ENCODE assay signal across 33 cellular contexts in the genomic region with DNA sequence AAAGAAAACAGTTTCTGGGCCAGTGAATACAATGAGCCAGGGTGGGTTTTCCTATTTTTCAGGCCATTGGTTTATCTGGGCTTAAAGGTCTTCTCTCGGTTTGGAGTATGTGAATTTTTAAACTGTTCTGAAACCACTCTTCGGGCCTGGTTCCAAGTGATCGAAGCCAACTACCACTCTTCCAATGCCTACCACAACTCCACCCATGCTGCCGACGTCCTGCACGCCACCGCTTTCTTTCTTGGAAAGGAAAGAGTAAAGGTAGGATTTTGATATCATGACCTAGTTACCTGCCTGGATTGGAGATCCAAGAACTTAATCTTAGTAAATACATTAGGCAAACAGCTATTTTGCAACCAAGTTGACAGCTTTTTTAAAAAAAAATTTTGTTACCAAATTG.
DNase-seq lines count a peak whose midpoint lies in the region; ATAC-seq, FAIRE-seq and TF ChIP-seq lines count a peak whose summit lies in the region.
"Had no signal": no experiment of that assay in that cellular context is flagged by ENCODE, and none has a peak within 500 bp of the region (broad histone marks: within the 10 kb centered on the region; RNA-seq: fewer than 3 reads in every experiment).

No MANE protein-coding gene starts in this region.

- DNase-seq in HepG2 (ENCODE audit: low spot score): no peak
- DNase-seq in left lobe of liver (ENCODE audit: low spot score): peak; percentile 79
- peak; percentile 37 to 78 (median 64) for DNase-seq in right lobe of liver
- DNase-seq in effector CD4-positive, alpha-beta T cell: no peak
- no peak for DNase-seq in NOMO-1 treated with DMSO at 0.1 percent for 48 hours (lab: John Stamatoyannopoulos, UW; ENCODE audit: unreplicated experiment)
- DNase-seq: 8988T; ACHN; AML-193; BE2C; C1 segment of cervical spinal cord; Caco-2; Calu3; CD4-positive, alpha-beta memory T cell; CD4-positive, alpha-beta T cell; CD4-positive, CD25-positive, alpha-beta regulatory T cell; CD8-positive, alpha-beta memory T cell; CD8-positive, alpha-beta T cell; COR-L47; DMS 273 treated with DMSO at 0.1 percent for 48 hours; DMS153; DMS53; DMS79; DMS79 treated with DMSO at 0.1 percent for 48 hours; DND-41; EL had no signal

- no peak overlapping the region for H3K4me3 ChIP-seq in liver (ENCODE audit: low read depth in 1 of 3, low read length in 3 of 3)
- H3K4me3 ChIP-seq in HepG2 (replicated peaks in 1 of 3; ENCODE audit: insufficient read depth in 1 of 3, low read depth in 2 of 3, low read length in 3 of 3): no peak overlapping the region
- H3K4me3 ChIP-seq in right lobe of liver: no peak overlapping the region
- H3K4me3 ChIP-seq: A549; BLaER1; BLaER1 treated with 17β-estradiol and CSF1 and Interleukin-3, amounts not matched to agents 10 nM and 100 nM had no signal

- no peaks in the 10 kb centered on the region for H4K20me1 ChIP-seq in HepG2 (ENCODE audit: insufficient read depth, low read length)
- H4K20me1 ChIP-seq: BLaER1; BLaER1 treated with 17β-estradiol and CSF1 and Interleukin-3, amounts not matched to agents 10 nM and 100 nM had no signal

- no peak for TF ChIP-seq CTCF in liver (IDR thresholded peaks at IDR 0.05; ENCODE audit: low read depth, low read length, missing input control)
- no peak for TF ChIP-seq CTCF in HepG2 (CRISPR knock-in tag; IDR thresholded peaks at IDR 0.05)
- no peak for TF ChIP-seq CTCF in right lobe of liver (IDR thresholded peaks at IDR 0.05)

- H3K27ac ChIP-seq in liver (ENCODE audit: low read depth in 1 of 2, low read length in 2 of 2): peak overlapping the region in 1 of 2 donors; percentile 56
- no peak overlapping the region for H3K27ac ChIP-seq in HepG2 (ENCODE audit: extremely low read length, insufficient read depth, low read length)
- no peak overlapping the region for H3K27ac ChIP-seq in right lobe of liver
- H3K27ac ChIP-seq: 22Rv1; A549; BLaER1; BLaER1 treated with 17β-estradiol and CSF1 and Interleukin-3, amounts not matched to agents 10 nM and 100 nM; C4-2B had no signal

- in situ Hi-C loops in HepG2 (cut with HindIII; ENCODE audit: extremely low pct_ligation_motif_present, low pct_unique_long_range_greater_than_20kb): no loop called here

- TF ChIP-seq EP300 in HepG2 (IDR thresholded peaks at IDR 0.05; ENCODE audit: low read depth in 2 of 2, low read length in 2 of 2) (no peak), HepG2 (CRISPR knock-in tag; IDR thresholded peaks at IDR 0.05; ENCODE audit: borderline replicate concordance) (no peak)

- H3K4me2 ChIP-seq in HepG2 (ENCODE audit: low read depth, low read length): no peak overlapping the region
- H3K4me2 ChIP-seq: A549; BLaER1; BLaER1 treated with 17β-estradiol and CSF1 and Interleukin-3, amounts not matched to agents 10 nM and 100 nM had no signal

- no TSS peak for BruUV-seq in HepG2 (replicated peaks; lab: Mats Ljungman, UMichigan)

- H3K36me3 ChIP-seq in liver (ENCODE audit: control insufficient read depth in 4 of 4, insufficient read depth in 3 of 4, low read depth in 1 of 4, low read length in 3 of 4): no peaks in the 10 kb centered on the region
- no peaks in the 10 kb centered on the region for H3K36me3 ChIP-seq in HepG2 (replicated peaks in 1 of 2; ENCODE audit: control insufficient read depth in 1 of 2, insufficient read depth in 2 of 2, low read length in 2 of 2)
- H3K36me3 ChIP-seq in right lobe of liver: no peaks in the 10 kb centered on the region
- H3K36me3 ChIP-seq: BE2C; BLaER1; BLaER1 treated with 17β-estradiol and CSF1 and Interleukin-3, amounts not matched to agents 10 nM and 100 nM had no signal

- TF ChIP-seq RAD21 in liver (IDR thresholded peaks at IDR 0.05) (no peak), HepG2 (CRISPR knock-in tag; IDR thresholded peaks at IDR 0.05) (no peak)

- H3K9ac ChIP-seq in liver (ENCODE audit: low read depth in 1 of 2, low read length in 2 of 2): no peak overlapping the region
- H3K9ac ChIP-seq in HepG2 (ENCODE audit: insufficient read depth, low read depth, low read length): no peak overlapping the region
- H3K9ac ChIP-seq: BLaER1; BLaER1 treated with 17β-estradiol and CSF1 and Interleukin-3, amounts not matched to agents 10 nM and 100 nM had no signal

- CTCF ChIA-PET in HepG2 (lab: Yijun Ruan, JAX; ENCODE audit: low intra/inter-chr PET ratio, low total read pairs): no interaction called here

- no peaks in the 10 kb centered on the region for H3K27me3 ChIP-seq in liver (ENCODE audit: control insufficient read depth in 4 of 4, insufficient read depth in 4 of 4, low read length in 3 of 4)
- peaks cover 0 to 2% of the 10 kb centered on the region in 2 experiments; a peak in 1 of 5 replicates for H3K27me3 ChIP-seq in HepG2 (ENCODE audit: control insufficient read depth in 1 of 2, insufficient read depth in 2 of 2, low read length in 2 of 2)
- no peaks in the 10 kb centered on the region for H3K27me3 ChIP-seq in right lobe of liver
- H3K27me3 ChIP-seq: BE2C; BLaER1; BLaER1 treated with 17β-estradiol and CSF1 and Interleukin-3, amounts not matched to agents 10 nM and 100 nM had no signal

- ATAC-seq in HepG2 (no peak), left lobe of liver (peak; percentile 89), right lobe of liver (peak; percentile 68 to 84 (median 78))
- ATAC-seq: A549; CD8-positive, alpha-beta T cell had no signal

- POLR2A ChIA-PET in HepG2 (lab: Yijun Ruan, JAX): no interaction called here

- no peak for FAIRE-seq in HepG2 (lab: Jason Lieb, UNC)
- FAIRE-seq: A204.1, A549, D721Med had no signal

- H3K9me3 ChIP-seq in liver (ENCODE audit: control insufficient read depth in 4 of 4, low read length in 3 of 4): no peaks in the 10 kb centered on the region
- H3K9me3 ChIP-seq in HepG2 (ENCODE audit: low read length): no peaks in the 10 kb centered on the region
- no peaks in the 10 kb centered on the region for H3K9me3 ChIP-seq in right lobe of liver
- H3K9me3 ChIP-seq: A549; BE2C; BLaER1; BLaER1 treated with 17β-estradiol and CSF1 and Interleukin-3, amounts not matched to agents 10 nM and 100 nM; Caco-2 had no signal

- no peak for TF ChIP-seq POLR2A in HepG2 (IDR thresholded peaks at IDR 0.05; ENCODE audit: insufficient read depth in 1 of 2, low read depth in 2 of 2, low read length in 2 of 2)
- no peak for TF ChIP-seq POLR2A in right lobe of liver (IDR thresholded peaks at IDR 0.05)

- H3K79me2 ChIP-seq in HepG2 (ENCODE audit: insufficient read depth, low read length): no peaks in the 10 kb centered on the region

- WGBS in liver: 43% methylated on average over 7 of the region's 7 CpGs
- WGBS in HepG2 (ENCODE audit: low lambda C conversion rate): 47% methylated on average over 7 of the region's 7 CpGs
- 32% methylated on average over 7 of the region's 7 CpGs for WGBS in right lobe of liver (ENCODE audit: insufficient coverage, low coverage, low lambda C conversion rate, missing lambda C conversion rate)

- no peak overlapping the region for H2AFZ ChIP-seq in HepG2 (ENCODE audit: low read length)

- H3K4me1 ChIP-seq in liver (ENCODE audit: control insufficient read depth in 4 of 4, insufficient read depth in 4 of 4, low read length in 3 of 4): peaks cover 3 to 10% (median 3%) of the 10 kb centered on the region in 4 donors
- peaks cover 5% of the 10 kb centered on the region; the same call in 1 of the 2 replicates for H3K4me1 ChIP-seq in HepG2 (ENCODE audit: insufficient read depth, low read length)
- peaks cover 0 to 12% (median 0%) of the 10 kb centered on the region in 4 donors for H3K4me1 ChIP-seq in right lobe of liver
- H3K4me1 ChIP-seq: A549; BE2C; BLaER1; BLaER1 treated with 17β-estradiol and CSF1 and Interleukin-3, amounts not matched to agents 10 nM and 100 nM; Caco-2 had no signal

- intact Hi-C loops in HepG2 (cut with micrococcal nuclease; ENCODE audit: unreplicated experiment): no loop called here
- intact Hi-C loops in right lobe of liver (cut with DNase I): no loop called here

TF ChIP-seq in liver, 16 proteins besides CTCF, POLR2A, EP300 and RAD21:
- TF ChIP-seq FOXA2 (IDR thresholded peaks at IDR 0.05): peak; percentile 21
- peak in 1 of 2 donors; percentile 48 for TF ChIP-seq HNF4A (conservative IDR thresholded peaks at IDR 0.05)
- TF ChIP-seq GABPA (IDR thresholded peaks at IDR 0.05 in 1 of 2, conservative IDR thresholded peaks at IDR 0.05 in 1 of 2): peak in 1 of 2 donors; percentile 11
- peak in 1 of 2 donors; percentile 48 for TF ChIP-seq RXRA (IDR thresholded peaks at IDR 0.05)
- no peak for TF ChIP-seq NR2F2 (IDR thresholded peaks at IDR 0.05)
- no peak for TF ChIP-seq YY1 (IDR thresholded peaks at IDR 0.05)
- TF ChIP-seq, protein P1, sequence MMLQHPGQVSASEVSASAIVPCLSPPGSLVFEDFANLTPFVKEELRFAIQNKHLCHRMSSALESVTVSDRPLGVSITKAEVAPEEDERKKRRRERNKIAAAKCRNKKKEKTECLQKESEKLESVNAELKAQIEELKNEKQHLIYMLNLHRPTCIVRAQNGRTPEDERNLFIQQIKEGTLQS (IDR thresholded peaks at IDR 0.05): no peak

TF ChIP-seq in HepG2, 621 proteins besides CTCF, POLR2A, EP300 and RAD21 (continues in another document):
- no peak for TF ChIP-seq ZFP37 (CRISPR knock-in tag; IDR thresholded peaks at IDR 0.05; ENCODE audit: borderline replicate concordance)
- TF ChIP-seq ZBTB43 (CRISPR knock-in tag; conservative IDR thresholded peaks at IDR 0.05): no peak
- TF ChIP-seq TARDBP (CRISPR knock-in tag; IDR thresholded peaks at IDR 0.05): no peak

Comparison
In these comparisons a context has a peak if more than half of its experiments do, and no peak if none do; other contexts are left out.
1. DNase-seq: peak in left lobe of liver (single experiment) and right lobe of liver (3 of 3); none in HepG2 (single experiment), effector CD4-positive, alpha-beta T cell (single experiment) and NOMO-1 treated with DMSO at 0.1 percent for 48 hours (single experiment).